Comparison of ENCODE assay signal across 16 cellular contexts in genomic region chr3:127480196-127480933, GRCh38.
"Had no signal": no experiment of that assay in that cellular context is flagged by ENCODE, and none has a peak within 500 bp of the region (broad histone marks: within the 10 kb centered on the region; RNA-seq: fewer than 3 reads in every experiment).

No MANE protein-coding gene starts in this region.

- H3K27ac ChIP-seq: adrenal gland, cardiac muscle cell, psoas muscle, right lobe of liver, tibial nerve had no signal

- H3K4me3 Mint-ChIP-seq: activated CD8-positive, alpha-beta T cell treated with anti-CD3 and anti-CD28 coated beads, Interleukin-2, amount 10 ng/mL, durations not matched to agents 7 days and 5 days; activated naive CD4-positive, alpha-beta T cell treated with anti-CD3 and anti-CD28 coated beads, Interleukin-2, amount 10 ng/mL, durations not matched to agents 7 days and 5 days; naive thymus-derived CD4-positive, alpha-beta T cell; WTC11 had no signal

- H3K4me1 ChIP-seq: psoas muscle, right lobe of liver, tibial nerve had no signal

- H3K27ac Mint-ChIP-seq: activated CD8-positive, alpha-beta T cell treated with anti-CD3 and anti-CD28 coated beads, Interleukin-2, amount 10 ng/mL, durations not matched to agents 7 days and 5 days; activated naive CD4-positive, alpha-beta T cell treated with anti-CD3 and anti-CD28 coated beads, Interleukin-2, amount 10 ng/mL, durations not matched to agents 7 days and 5 days; WTC11 had no signal

- H3K27me3 ChIP-seq: adrenal gland, cardiac muscle cell, right lobe of liver, tibial nerve had no signal

- H3K36me3 Mint-ChIP-seq: activated naive CD4-positive, alpha-beta T cell treated with anti-CD3 and anti-CD28 coated beads, Interleukin-2, amount 10 ng/mL, durations not matched to agents 7 days and 5 days; naive thymus-derived CD4-positive, alpha-beta T cell; WTC11 had no signal

- ATAC-seq: activated CD8-positive, alpha-beta T cell treated with anti-CD3 and anti-CD28 coated beads, Interleukin-2, amount 10 ng/mL, durations not matched to agents 7 days and 5 days; esophagus mucosa; left colon; mucosa of descending colon; naive thymus-derived CD4-positive, alpha-beta T cell had no signal

- DNase-seq: activated CD4-positive, alpha-beta T cell treated with anti-CD3 and anti-CD28 coated beads for 48 hours; activated CD8-positive, alpha-beta T cell treated with anti-CD3 and anti-CD28 coated beads, Interleukin-2, amount 10 ng/mL, durations not matched to agents 7 days and 5 days; activated naive CD4-positive, alpha-beta T cell treated with anti-CD3 and anti-CD28 coated beads, Interleukin-2, amount 10 ng/mL, durations not matched to agents 7 days and 5 days; left colon; mammary epithelial cell; mucosa of descending colon; psoas muscle; stimulated activated CD4-positive, alpha-beta T cell treated with anti-CD3 and anti-CD28 coated beads, Interleukin-12 subunit alpha, Interleukin-12 subunit beta, amount 100 ng/mL, for 4 hours had no signal

- H3K36me3 ChIP-seq: adrenal gland, cardiac muscle cell, right lobe of liver, tibial nerve had no signal

- H3K9me3 Mint-ChIP-seq: activated naive CD4-positive, alpha-beta T cell treated with anti-CD3 and anti-CD28 coated beads, Interleukin-2, amount 10 ng/mL, durations not matched to agents 7 days and 5 days; naive thymus-derived CD4-positive, alpha-beta T cell; WTC11 had no signal

- H3K4me2 ChIP-seq: SK-N-SH had no signal

- H3K4me3 ChIP-seq: adrenal gland, cardiac muscle cell, mucosa of descending colon, psoas muscle, right lobe of liver, tibial nerve had no signal

- H3K9me3 ChIP-seq: adrenal gland, mucosa of descending colon, psoas muscle, right lobe of liver, SK-N-SH, tibial nerve had no signal
